In the genomic region with DNA sequence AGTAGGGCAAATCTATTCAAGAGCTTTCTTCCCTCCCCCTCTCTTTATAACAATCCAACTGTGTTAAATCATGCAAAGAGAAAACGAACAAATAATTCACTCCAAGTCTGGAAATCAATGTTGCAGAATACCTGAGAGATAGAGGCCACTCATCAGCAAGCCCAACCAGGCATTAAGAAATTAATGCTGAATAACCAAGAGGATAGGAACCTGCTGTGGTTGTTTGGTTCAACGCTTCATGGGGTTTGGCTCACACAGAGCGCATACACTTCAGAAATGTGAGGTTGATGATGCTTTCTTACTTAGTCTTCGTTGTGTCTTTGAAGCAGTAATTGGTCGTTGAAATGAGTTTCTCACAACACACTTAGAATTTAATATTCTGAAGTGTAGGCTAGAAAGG, we compare ENCODE assay signal across 21 cellular contexts.
"Had no signal": no experiment of that assay in that cellular context is flagged by ENCODE, and none has a peak within 500 bp of the region (broad histone marks: within the 10 kb centered on the region; RNA-seq: fewer than 3 reads in every experiment).

No MANE protein-coding gene starts in this region.

- FAIRE-seq: keratinocyte had no signal

- H3K36me3 Mint-ChIP-seq: activated naive CD4-positive, alpha-beta T cell treated with anti-CD3 and anti-CD28 coated beads, Interleukin-2, amount 50 U/mL, for 24 hours had no signal

- H3K4me1 Mint-ChIP-seq: activated CD4-positive, alpha-beta memory T cell treated with anti-CD3 and anti-CD28 coated beads, Interleukin-2, amount 10 ng/mL, durations not matched to agents 7 days and 5 days; activated CD4-positive, alpha-beta T cell treated with anti-CD3 and anti-CD28 coated beads, Interleukin-2, amount 10 ng/mL, durations not matched to agents 24 days and 14 days; activated naive CD4-positive, alpha-beta T cell treated with anti-CD3 and anti-CD28 coated beads, Interleukin-2, amount 50 U/mL, for 24 hours; naive thymus-derived CD4-positive, alpha-beta T cell had no signal

- H2AFZ ChIP-seq: hepatocyte had no signal

- H3K27ac Mint-ChIP-seq: activated CD4-positive, alpha-beta memory T cell treated with anti-CD3 and anti-CD28 coated beads, Interleukin-2, amount 10 ng/mL, durations not matched to agents 7 days and 5 days; activated CD4-positive, alpha-beta T cell treated with anti-CD3 and anti-CD28 coated beads, Interleukin-2, amount 10 ng/mL, durations not matched to agents 24 days and 14 days; activated naive CD4-positive, alpha-beta T cell treated with anti-CD3 and anti-CD28 coated beads, Interleukin-2, amount 50 U/mL, for 24 hours; naive thymus-derived CD4-positive, alpha-beta T cell; progenitor cell of endocrine pancreas; stimulated activated naive CD8-positive, alpha-beta T cell treated with anti-CD3 and anti-CD28 coated beads, Interleukin-15, Interleukin-2, amounts not matched to agents 100 ng/mL and 50 ng/mL, for 24 hours had no signal

- H3K27ac ChIP-seq: body of pancreas, cardiac muscle cell, hepatocyte, left ventricle myocardium inferior, right atrium auricular region, thyroid gland had no signal

- H3K9me3 Mint-ChIP-seq: activated CD4-positive, alpha-beta memory T cell treated with anti-CD3 and anti-CD28 coated beads, Interleukin-2, amount 10 ng/mL, durations not matched to agents 7 days and 5 days; activated CD4-positive, alpha-beta T cell treated with anti-CD3 and anti-CD28 coated beads, Interleukin-2, amount 10 ng/mL, durations not matched to agents 24 days and 14 days; activated naive CD4-positive, alpha-beta T cell treated with anti-CD3 and anti-CD28 coated beads, Interleukin-2, amount 50 U/mL, for 24 hours had no signal

- H3K4me3 ChIP-seq: body of pancreas, cardiac muscle cell, hepatocyte, left ventricle myocardium inferior, right atrium auricular region, thyroid gland had no signal

- H3K36me3 ChIP-seq: cardiac muscle cell, left ventricle myocardium inferior, right atrium auricular region, thyroid gland had no signal

- H3K9me3 ChIP-seq: body of pancreas, right atrium auricular region, thyroid gland had no signal

- H3K27me3 ChIP-seq: body of pancreas, cardiac muscle cell, hepatocyte, right atrium auricular region, thyroid gland had no signal

- H3K4me1 ChIP-seq: body of pancreas, left ventricle myocardium inferior, right atrium auricular region, thyroid gland had no signal

- H3K4me3 Mint-ChIP-seq: activated CD4-positive, alpha-beta memory T cell treated with anti-CD3 and anti-CD28 coated beads, Interleukin-2, amount 10 ng/mL, durations not matched to agents 7 days and 5 days; activated CD4-positive, alpha-beta T cell treated with anti-CD3 and anti-CD28 coated beads, Interleukin-2, amount 10 ng/mL, durations not matched to agents 24 days and 14 days; activated naive CD4-positive, alpha-beta T cell treated with anti-CD3 and anti-CD28 coated beads, Interleukin-2, amount 50 U/mL, for 24 hours; naive thymus-derived CD4-positive, alpha-beta T cell; stimulated activated naive CD8-positive, alpha-beta T cell treated with anti-CD3 and anti-CD28 coated beads, Interleukin-15, Interleukin-2, amounts not matched to agents 100 ng/mL and 50 ng/mL, for 24 hours had no signal

- DNase-seq: activated CD4-positive, alpha-beta memory T cell treated with anti-CD3 and anti-CD28 coated beads, Interleukin-2, amount 10 ng/mL, durations not matched to agents 7 days and 5 days; activated CD4-positive, alpha-beta T cell treated with anti-CD3 and anti-CD28 coated beads, Interleukin-2, amount 10 ng/mL, durations not matched to agents 24 days and 14 days; activated gamma-delta T cell; activated T-cell treated with anti-CD3 and anti-CD28 coated beads for 4 hours; anterior cingulate cortex; body of pancreas; effector CD8-positive, alpha-beta T cell; foreskin melanocyte; glutamatergic neuron; left ventricle myocardium inferior; naive thymus-derived CD4-positive, alpha-beta T cell; substantia nigra had no signal

- ATAC-seq: activated CD4-positive, CD25-positive, alpha-beta regulatory T cell treated with anti-CD3 and anti-CD28 coated beads, Interleukin-2, amount 50 U/mL, for 24 hours; body of pancreas; naive thymus-derived CD4-positive, alpha-beta T cell had no signal

- H3K4me2 ChIP-seq: hepatocyte had no signal

- H3K27me3 Mint-ChIP-seq: activated CD4-positive, alpha-beta memory T cell treated with anti-CD3 and anti-CD28 coated beads, Interleukin-2, amount 10 ng/mL, durations not matched to agents 7 days and 5 days; activated CD4-positive, alpha-beta T cell treated with anti-CD3 and anti-CD28 coated beads, Interleukin-2, amount 10 ng/mL, durations not matched to agents 24 days and 14 days; activated naive CD4-positive, alpha-beta T cell treated with anti-CD3 and anti-CD28 coated beads, Interleukin-2, amount 50 U/mL, for 24 hours; naive thymus-derived CD4-positive, alpha-beta T cell; progenitor cell of endocrine pancreas; stimulated activated naive CD8-positive, alpha-beta T cell treated with anti-CD3 and anti-CD28 coated beads, Interleukin-15, Interleukin-2, amounts not matched to agents 100 ng/mL and 50 ng/mL, for 24 hours had no signal

- H3K79me2 ChIP-seq: hepatocyte had no signal
